In the genomic region with DNA sequence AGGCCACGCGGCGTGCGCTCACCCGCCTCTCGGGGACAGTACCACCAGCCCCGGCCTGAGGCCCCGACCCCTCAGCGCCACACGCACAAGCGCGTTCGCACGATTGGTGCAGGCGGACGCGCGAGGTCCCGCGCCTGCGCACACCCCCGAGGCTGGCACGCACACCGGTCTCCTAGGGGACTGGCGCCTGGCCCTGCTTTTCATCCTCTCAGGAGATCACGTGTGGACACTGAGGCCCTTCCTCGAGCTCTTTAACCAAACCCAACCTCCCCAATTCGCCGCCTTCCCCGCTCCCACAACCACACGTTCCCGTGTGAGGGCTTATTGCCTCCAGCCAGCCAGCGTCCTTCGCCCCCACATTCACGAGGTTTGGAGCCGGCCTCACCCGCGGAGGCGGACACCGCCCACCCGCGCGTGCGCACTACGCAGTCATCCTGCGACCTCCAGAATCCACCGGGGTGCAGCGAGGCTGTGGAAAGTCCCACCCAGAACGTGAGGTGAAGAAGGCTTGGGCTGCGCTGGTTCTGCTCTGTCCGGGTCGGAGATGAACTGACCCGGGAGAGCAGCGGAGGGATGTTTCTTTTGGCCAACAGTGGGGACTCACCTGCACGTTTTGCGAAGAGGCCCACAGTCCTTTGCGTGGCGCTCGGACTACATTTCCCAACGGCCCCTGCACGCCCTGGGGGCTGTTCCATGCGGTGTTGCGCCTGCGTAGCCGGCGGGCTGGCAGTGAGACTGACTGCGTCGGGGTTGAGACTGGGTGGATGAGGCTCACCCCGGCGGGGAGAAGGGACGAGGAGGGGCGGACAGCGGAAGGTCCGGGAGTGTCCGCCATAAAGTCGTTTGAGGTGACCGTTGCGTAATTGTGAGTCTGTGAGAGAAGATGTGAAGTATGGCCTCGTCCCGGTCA, we compare ENCODE assay signal across 8 cellular contexts. TPM values are rescaled to one million over a fixed set of nuclear protein-coding genes. Genes with fewer than 3 reads are reported as not detected.
DNase-seq lines count a peak whose midpoint lies in the region; ATAC-seq and TF ChIP-seq lines count a peak whose summit lies in the region.

No MANE protein-coding gene starts in this region.

- no peak for TF ChIP-seq POLR2A in lower leg skin (IDR thresholded peaks at IDR 0.05)

- H4K20me1 ChIP-seq in Loucy (ENCODE audit: insufficient read depth, low read length, poor library complexity, severe bottlenecking), result peaks cover 17% of the 10 kb centered on the region

- H3K4me3 ChIP-seq in AG09309 (ENCODE audit: control insufficient read depth, low read depth, low read length) (peak overlapping the region; percentile 83), Loucy (ENCODE audit: low read length, poor library complexity, severe bottlenecking) (peak overlapping the region; percentile 97), ectodermal cell (ENCODE audit: insufficient read depth, low read depth, low read length) (peak overlapping the region; percentile 58), lower leg skin (ENCODE audit: low read depth, poor library complexity, severe bottlenecking) (peak overlapping the region; percentile 38)

- H3K9me3 ChIP-seq in Loucy (ENCODE audit: insufficient read depth, low read depth, low read length), result no peaks in the 10 kb centered on the region
- H3K9me3 ChIP-seq in ectodermal cell (ENCODE audit: control insufficient read depth, low read length), result peaks cover 6% of the 10 kb centered on the region

- intact Hi-C loops in lower leg skin (cut with DNase I; ENCODE audit: low total_unique reads), result no loop called here

- WGBS in ectodermal cell, 2 experiments, result 28 to 30% methylated on average over 79 to 80 of the region's 80 CpGs
- WGBS in lower leg skin, 2 donors, result 2 to 4% methylated on average over 54 to 58 of the region's 80 CpGs

- H3F3A ChIP-seq in Loucy (ENCODE audit: low read depth), result no peaks in the 10 kb centered on the region

- peak overlapping the region; percentile 84 for H3K4me2 ChIP-seq in Loucy (ENCODE audit: low read depth, low read length, poor library complexity, severe bottlenecking)

- peak overlapping the region; percentile 16 for H3K27ac ChIP-seq in ectodermal cell (ENCODE audit: insufficient read depth, low read depth, low read length, poor library complexity, severe bottlenecking)

- DNase-seq in AG09309 (ENCODE audit: low read depth) (peak; percentile 48), lower leg skin (ENCODE audit: low spot score in 2 of 2) (peak; percentile 77 to 96)
- peak; percentile 26 to 28 for DNase-seq in activated CD4-positive, alpha-beta T cell treated with anti-CD3 and anti-CD28 coated beads, Interleukin-2, amount 50 U/mL, for 4 hours
- DNase-seq in stimulated activated CD4-positive, alpha-beta T cell treated with anti-CD3 and anti-CD28 coated beads, Interleukin-4, amount 100 ng/mL, for 48 hours (ENCODE audit: low read depth in 2 of 2), result peak; percentile 24 to 43

- ATAC-seq in HG03457 (IDR thresholded peaks at IDR 0.05; ENCODE audit: unreplicated experiment) (no peak), GM19452 (IDR thresholded peaks at IDR 0.05; ENCODE audit: unreplicated experiment) (no peak)

- H3K4me1 ChIP-seq in Loucy (ENCODE audit: insufficient read depth, low read length, poor library complexity, severe bottlenecking), result peaks cover 26% of the 10 kb centered on the region
- H3K4me1 ChIP-seq in ectodermal cell (ENCODE audit: control insufficient read depth, insufficient read depth, low read length), result no peaks in the 10 kb centered on the region

- H3K27me3 ChIP-seq in Loucy (ENCODE audit: insufficient read depth, low read length, poor library complexity, severe bottlenecking) (no peaks in the 10 kb centered on the region), ectodermal cell (ENCODE audit: control insufficient read depth, insufficient read depth, low read length, poor library complexity, severe bottlenecking) (no peaks in the 10 kb centered on the region)

- no peaks in the 10 kb centered on the region for H3K9me2 ChIP-seq in Loucy (replicated peaks; ENCODE audit: low read depth, low read length)

- peak overlapping the region; percentile 100 for H2AFZ ChIP-seq in Loucy (ENCODE audit: low read length)

- TF ChIP-seq CTCF in AG09309 (IDR thresholded peaks at IDR 0.05; ENCODE audit: control insufficient read depth, insufficient read depth, low read depth, low read length, missing control alignments) (no peak), Loucy (conservative IDR thresholded peaks at IDR 0.05; ENCODE audit: low read length) (no peak), lower leg skin (IDR thresholded peaks at IDR 0.05) (no peak)

- peak overlapping the region; percentile 87 for H3K9ac ChIP-seq in Loucy (ENCODE audit: low read depth, low read length, poor library complexity, severe bottlenecking)

- peaks cover 60% of the 10 kb centered on the region for H3K79me2 ChIP-seq in Loucy (ENCODE audit: insufficient read depth, low read length)

- H3K36me3 ChIP-seq in Loucy (ENCODE audit: insufficient read depth, low read length), result no peaks in the 10 kb centered on the region
- H3K36me3 ChIP-seq in ectodermal cell (ENCODE audit: control insufficient read depth, insufficient read depth, low read length), result no peaks in the 10 kb centered on the region

RNA-seq across cellular contexts. Expression of a gene that starts 0.5 kb away (rescaled TPM):
- polyA plus RNA-seq in ectodermal cell (2013, experiment 1 of 4), result 8.4 TPM
- polyA plus RNA-seq in ectodermal cell (2013, experiment 2 of 4), result 8.6 TPM
- polyA plus RNA-seq in ectodermal cell (2013, experiment 3 of 4), result 3.7 TPM
- polyA plus RNA-seq in ectodermal cell (2013, experiment 4 of 4), result 4.4 TPM
- 1 to 10 TPM; 2.0 to 3.3 (median 3.0) TPM for total RNA-seq in lower leg skin

RNA-seq across cellular contexts. Expression of a gene that starts 30.0 kb away (rescaled TPM):
- polyA plus RNA-seq in ectodermal cell (2013, experiment 1 of 4), result 2.2 TPM
- polyA plus RNA-seq in ectodermal cell (2013, experiment 2 of 4), result 3.1 TPM
- polyA plus RNA-seq in ectodermal cell (2013, experiment 3 of 4), result 1.7 TPM
- 1.7 TPM for polyA plus RNA-seq in ectodermal cell (2013, experiment 4 of 4)
- 1 to 10 TPM; 1.5 to 3.2 (median 2.7) TPM for total RNA-seq in lower leg skin

Comparison
In these comparisons a context has a peak if more than half of its experiments do, and no peak if none do; other contexts are left out.
1. DNase-seq: peak in every context shown above with its lines; median percentile 86 in lower leg skin; 48 in AG09309; 34 in stimulated activated CD4-positive, alpha-beta T cell treated with anti-CD3 and anti-CD28 coated beads, Interleukin-4, amount 100 ng/mL, for 48 hours; 27 in activated CD4-positive, alpha-beta T cell treated with anti-CD3 and anti-CD28 coated beads, Interleukin-2, amount 50 U/mL, for 4 hours.
2. H3K4me3 ChIP-seq: peak in every context shown above with its lines; median percentile 97 in Loucy; 83 in AG09309; 58 in ectodermal cell; 38 in lower leg skin.